ENCODE assay signal across 2 cellular contexts in the genomic region with DNA sequence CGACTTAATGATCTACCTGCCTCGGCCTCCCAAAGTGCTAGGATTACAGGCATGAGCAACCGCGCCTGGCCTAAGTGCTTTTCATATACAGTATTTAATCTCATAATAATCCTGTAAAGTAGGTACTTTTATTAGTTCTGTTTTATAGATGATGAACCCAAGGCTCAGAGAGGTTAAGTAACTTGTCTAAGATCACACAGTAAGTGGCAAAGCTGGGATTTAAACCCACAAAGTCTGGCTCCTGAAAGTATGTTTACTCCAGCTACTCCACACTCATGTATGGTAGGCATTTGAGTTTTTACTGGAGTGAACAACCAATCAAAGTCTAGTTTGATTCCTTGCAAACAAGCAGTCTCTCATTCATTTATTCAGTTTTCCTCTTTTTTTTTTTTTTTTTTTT.
TF ChIP-seq lines count a peak whose summit lies in the region.

No MANE protein-coding gene starts in this region.

TF ChIP-seq in HepG2, 621 proteins besides CTCF, POLR2A, EP300 and RAD21:
- TF ChIP-seq ZNF768 (CRISPR knock-in tag; IDR thresholded peaks at IDR 0.05) (peak; percentile 72; the same call in 1 of the 2 replicates), SALL1 (CRISPR knock-in tag; IDR thresholded peaks at IDR 0.05) (no peak)

TF ChIP-seq in K562, 482 proteins besides CTCF, POLR2A, EP300 and RAD21:
- TF ChIP-seq ZNF561 (CRISPR knock-in tag; conservative IDR thresholded peaks at IDR 0.05) (no peak), ZNF224 (CRISPR knock-in tag; IDR thresholded peaks at IDR 0.05) (no peak), HNRNPLL (IDR thresholded peaks at IDR 0.05; ENCODE audit: low read depth, low read length, poor library complexity, severe bottlenecking) (no peak), NFE2L1 (tag; IDR thresholded peaks at IDR 0.05; ENCODE audit: borderline replicate concordance, low read depth) (no peak), SMARCA5 (IDR thresholded peaks at IDR 0.05) (0 out of 2 replicates have a peak, but pooled peaks have one; percentile 63), RBM25 (IDR thresholded peaks at IDR 0.05; ENCODE audit: low read depth, low read length, severe bottlenecking) (peak; percentile 97), ERF (CRISPR knock-in tag; IDR thresholded peaks at IDR 0.05) (no peak), PHF20 (IDR thresholded peaks at IDR 0.05; ENCODE audit: partially characterized antibody) (no peak), ZFP36 (IDR thresholded peaks at IDR 0.05; ENCODE audit: low read depth, low read length, partially characterized antibody) (peak; percentile 77), BCOR (IDR thresholded peaks at IDR 0.05) (peak; percentile 94), KDM1A (IDR thresholded peaks at IDR 0.05) (peak; percentile 64 to 67), HDAC2 (IDR thresholded peaks at IDR 0.05) (peak; percentile 27; the same call in 1 of the 2 replicates), KLF10 (CRISPR knock-in tag; IDR thresholded peaks at IDR 0.05) (no peak), RBM14 (IDR thresholded peaks at IDR 0.05; ENCODE audit: borderline replicate concordance, insufficient read depth, low read depth, low read length) (no peak), ADNP (tag; IDR thresholded peaks at IDR 0.05) (0 out of 2 replicates have a peak, but pooled peaks have one; percentile 31), TAF1 (IDR thresholded peaks at IDR 0.05; ENCODE audit: control insufficient read depth, extremely low read depth, insufficient read depth, low read length, severe bottlenecking) (no peak)
- TF ChIP-seq, protein P1, sequence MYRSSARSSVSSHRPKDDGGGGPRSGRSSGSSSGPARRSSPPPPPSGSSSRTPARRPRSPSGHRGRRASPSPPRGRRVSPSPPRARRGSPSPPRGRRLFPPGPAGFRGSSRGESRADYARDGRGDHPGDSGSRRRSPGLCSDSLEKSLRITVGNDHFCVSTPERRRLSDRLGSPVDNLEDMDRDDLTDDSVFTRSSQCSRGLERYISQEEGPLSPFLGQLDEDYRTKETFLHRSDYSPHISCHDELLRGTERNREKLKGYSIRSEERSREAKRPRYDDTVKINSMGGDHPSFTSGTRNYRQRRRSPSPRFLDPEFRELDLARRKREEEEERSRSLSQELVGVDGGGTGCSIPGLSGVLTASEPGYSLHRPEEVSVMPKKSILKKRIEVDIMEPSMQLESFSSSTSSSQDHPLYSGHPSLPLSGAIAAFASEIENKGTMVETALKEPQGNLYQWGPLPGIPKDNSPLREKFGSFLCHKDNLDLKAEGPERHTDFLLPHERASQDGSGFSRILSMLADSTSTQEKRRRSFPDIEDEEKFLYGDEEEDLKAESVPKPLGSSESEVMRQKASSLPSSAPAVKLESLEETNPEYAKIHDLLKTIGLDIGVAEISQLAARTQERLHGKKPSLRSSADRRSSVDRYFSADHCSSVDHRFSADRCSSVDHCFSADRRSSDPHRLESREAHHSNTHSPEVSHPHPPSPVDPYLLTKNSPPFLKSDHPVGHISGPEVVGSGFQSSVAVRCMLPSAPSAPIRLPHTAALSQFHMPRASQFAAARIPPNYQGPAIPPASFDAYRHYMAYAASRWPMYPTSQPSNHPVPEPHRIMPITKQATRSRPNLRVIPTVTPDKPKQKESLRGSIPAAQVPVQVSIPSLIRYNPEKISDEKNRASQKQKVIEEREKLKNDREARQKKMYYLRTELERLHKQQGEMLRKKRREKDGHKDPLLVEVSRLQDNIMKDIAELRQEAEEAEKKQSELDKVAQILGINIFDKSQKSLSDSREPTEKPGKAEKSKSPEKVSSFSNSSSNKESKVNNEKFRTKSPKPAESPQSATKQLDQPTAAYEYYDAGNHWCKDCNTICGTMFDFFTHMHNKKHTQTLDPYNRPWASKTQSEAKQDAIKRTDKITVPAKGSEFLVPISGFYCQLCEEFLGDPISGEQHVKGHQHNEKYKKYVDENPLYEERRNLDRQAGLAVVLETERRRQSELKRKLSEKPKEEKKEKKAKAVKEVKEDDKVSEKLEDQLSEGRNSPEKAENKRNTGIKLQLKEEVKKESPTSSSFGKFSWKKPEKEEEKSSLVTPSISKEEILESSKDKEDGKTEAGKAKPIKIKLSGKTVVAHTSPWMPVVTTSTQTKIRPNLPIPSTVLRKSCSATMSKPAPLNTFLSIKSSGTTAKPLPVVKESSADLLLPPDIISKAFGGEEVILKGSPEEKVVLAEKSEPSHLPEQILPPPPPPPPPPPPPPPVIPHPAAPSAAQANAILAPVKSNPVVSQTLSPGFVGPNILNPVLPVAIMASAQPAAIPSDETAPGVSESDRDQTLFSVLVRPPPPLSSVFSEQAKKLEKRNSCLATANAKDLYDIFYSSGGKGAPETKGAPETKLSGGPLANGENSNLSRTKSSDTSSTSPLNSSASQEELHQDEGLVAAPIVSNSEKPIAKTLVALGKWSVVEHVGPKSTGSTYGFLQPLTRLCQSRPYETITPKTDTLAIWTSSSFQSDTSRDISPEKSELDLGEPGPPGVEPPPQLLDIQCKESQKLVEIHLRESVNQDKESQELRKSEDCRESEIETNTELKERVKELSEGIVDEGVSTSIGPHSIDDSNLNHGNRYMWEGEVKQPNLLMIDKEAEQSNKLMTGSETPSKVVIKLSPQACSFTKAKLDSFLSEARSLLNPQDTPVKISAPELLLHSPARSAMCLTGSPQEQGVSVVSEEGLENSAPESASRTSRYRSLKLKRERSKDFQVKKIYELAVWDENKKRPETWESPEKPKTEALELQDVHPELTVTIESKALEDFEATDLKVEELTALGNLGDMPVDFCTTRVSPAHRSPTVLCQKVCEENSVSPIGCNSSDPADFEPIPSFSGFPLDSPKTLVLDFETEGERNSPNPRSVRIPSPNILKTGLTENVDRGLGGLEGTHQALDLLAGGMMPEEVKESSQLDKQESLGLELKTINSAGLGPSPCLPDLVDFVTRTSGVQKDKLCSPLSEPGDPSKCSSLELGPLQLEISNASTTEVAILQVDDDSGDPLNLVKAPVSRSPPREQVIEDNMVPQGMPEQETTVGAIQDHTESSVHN (IDR thresholded peaks at IDR 0.05; ENCODE audit: borderline replicate concordance in 1 of 2, low read depth in 1 of 2), result no peak
- TF ChIP-seq, protein P2, sequence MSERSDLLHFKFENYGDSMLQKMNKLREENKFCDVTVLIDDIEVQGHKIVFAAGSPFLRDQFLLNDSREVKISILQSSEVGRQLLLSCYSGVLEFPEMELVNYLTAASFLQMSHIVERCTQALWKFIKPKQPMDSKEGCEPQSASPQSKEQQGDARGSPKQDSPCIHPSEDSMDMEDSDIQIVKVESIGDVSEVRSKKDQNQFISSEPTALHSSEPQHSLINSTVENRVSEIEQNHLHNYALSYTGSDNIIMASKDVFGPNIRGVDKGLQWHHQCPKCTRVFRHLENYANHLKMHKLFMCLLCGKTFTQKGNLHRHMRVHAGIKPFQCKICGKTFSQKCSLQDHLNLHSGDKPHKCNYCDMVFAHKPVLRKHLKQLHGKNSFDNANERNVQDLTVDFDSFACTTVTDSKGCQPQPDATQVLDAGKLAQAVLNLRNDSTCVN (CRISPR knock-in tag; IDR thresholded peaks at IDR 0.05), result no peak
- TF ChIP-seq, protein P3, sequence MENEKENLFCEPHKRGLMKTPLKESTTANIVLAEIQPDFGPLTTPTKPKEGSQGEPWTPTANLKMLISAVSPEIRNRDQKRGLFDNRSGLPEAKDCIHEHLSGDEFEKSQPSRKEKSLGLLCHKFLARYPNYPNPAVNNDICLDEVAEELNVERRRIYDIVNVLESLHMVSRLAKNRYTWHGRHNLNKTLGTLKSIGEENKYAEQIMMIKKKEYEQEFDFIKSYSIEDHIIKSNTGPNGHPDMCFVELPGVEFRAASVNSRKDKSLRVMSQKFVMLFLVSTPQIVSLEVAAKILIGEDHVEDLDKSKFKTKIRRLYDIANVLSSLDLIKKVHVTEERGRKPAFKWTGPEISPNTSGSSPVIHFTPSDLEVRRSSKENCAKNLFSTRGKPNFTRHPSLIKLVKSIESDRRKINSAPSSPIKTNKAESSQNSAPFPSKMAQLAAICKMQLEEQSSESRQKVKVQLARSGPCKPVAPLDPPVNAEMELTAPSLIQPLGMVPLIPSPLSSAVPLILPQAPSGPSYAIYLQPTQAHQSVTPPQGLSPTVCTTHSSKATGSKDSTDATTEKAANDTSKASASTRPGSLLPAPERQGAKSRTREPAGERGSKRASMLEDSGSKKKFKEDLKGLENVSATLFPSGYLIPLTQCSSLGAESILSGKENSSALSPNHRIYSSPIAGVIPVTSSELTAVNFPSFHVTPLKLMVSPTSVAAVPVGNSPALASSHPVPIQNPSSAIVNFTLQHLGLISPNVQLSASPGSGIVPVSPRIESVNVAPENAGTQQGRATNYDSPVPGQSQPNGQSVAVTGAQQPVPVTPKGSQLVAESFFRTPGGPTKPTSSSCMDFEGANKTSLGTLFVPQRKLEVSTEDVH (IDR thresholded peaks at IDR 0.05; ENCODE audit: low read depth, partially characterized antibody), result no peak
- TF ChIP-seq, protein P4, sequence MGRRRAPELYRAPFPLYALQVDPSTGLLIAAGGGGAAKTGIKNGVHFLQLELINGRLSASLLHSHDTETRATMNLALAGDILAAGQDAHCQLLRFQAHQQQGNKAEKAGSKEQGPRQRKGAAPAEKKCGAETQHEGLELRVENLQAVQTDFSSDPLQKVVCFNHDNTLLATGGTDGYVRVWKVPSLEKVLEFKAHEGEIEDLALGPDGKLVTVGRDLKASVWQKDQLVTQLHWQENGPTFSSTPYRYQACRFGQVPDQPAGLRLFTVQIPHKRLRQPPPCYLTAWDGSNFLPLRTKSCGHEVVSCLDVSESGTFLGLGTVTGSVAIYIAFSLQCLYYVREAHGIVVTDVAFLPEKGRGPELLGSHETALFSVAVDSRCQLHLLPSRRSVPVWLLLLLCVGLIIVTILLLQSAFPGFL (CRISPR knock-in tag; IDR thresholded peaks at IDR 0.05), result no peak
- TF ChIP-seq, protein P5, sequence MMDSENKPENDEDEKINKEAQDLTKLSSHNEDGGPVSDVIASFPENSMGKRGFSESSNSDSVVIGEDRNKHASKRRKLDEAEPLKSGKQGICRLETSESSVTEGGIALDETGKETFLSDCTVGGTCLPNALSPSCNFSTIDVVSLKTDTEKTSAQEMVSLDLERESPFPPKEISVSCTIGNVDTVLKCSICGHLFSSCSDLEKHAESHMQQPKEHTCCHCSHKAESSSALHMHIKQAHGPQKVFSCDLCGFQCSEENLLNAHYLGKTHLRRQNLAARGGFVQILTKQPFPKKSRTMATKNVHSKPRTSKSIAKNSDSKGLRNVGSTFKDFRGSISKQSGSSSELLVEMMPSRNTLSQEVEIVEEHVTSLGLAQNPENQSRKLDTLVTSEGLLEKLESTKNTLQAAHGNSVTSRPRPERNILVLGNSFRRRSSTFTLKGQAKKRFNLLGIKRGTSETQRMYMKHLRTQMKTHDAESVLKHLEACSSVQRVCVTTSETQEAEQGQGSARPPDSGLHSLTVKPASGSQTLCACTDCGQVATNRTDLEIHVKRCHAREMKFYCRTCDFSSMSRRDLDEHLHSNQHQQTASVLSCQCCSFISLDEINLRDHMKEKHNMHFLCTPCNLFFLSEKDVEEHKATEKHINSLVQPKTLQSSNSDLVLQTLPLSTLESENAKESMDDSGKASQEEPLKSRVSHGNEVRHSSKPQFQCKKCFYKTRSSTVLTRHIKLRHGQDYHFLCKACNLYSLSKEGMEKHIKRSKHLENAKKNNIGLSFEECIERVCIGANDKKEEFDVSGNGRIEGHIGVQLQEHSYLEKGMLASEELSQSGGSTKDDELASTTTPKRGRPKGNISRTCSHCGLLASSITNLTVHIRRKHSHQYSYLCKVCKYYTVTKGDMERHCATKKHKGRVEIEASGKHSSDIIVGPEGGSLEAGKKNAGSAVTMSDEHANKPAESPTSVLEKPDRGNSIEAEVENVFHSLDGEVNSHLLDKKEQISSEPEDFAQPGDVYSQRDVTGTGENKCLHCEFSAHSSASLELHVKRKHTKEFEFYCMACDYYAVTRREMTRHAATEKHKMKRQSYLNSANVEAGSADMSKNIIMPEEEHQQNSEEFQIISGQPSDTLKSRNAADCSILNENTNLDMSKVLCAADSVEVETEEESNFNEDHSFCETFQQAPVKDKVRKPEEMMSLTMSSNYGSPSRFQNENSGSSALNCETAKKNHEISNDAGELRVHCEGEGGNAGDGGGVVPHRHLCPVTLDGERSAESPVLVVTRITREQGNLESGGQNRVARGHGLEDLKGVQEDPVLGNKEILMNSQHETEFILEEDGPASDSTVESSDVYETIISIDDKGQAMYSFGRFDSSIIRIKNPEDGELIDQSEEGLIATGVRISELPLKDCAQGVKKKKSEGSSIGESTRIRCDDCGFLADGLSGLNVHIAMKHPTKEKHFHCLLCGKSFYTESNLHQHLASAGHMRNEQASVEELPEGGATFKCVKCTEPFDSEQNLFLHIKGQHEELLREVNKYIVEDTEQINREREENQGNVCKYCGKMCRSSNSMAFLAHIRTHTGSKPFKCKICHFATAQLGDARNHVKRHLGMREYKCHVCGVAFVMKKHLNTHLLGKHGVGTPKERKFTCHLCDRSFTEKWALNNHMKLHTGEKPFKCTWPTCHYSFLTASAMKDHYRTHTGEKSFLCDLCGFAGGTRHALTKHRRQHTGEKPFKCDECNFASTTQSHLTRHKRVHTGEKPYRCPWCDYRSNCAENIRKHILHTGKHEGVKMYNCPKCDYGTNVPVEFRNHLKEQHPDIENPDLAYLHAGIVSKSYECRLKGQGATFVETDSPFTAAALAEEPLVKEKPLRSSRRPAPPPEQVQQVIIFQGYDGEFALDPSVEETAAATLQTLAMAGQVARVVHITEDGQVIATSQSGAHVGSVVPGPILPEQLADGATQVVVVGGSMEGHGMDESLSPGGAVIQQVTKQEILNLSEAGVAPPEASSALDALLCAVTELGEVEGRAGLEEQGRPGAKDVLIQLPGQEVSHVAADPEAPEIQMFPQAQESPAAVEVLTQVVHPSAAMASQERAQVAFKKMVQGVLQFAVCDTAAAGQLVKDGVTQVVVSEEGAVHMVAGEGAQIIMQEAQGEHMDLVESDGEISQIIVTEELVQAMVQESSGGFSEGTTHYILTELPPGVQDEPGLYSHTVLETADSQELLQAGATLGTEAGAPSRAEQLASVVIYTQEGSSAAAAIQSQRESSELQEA (IDR thresholded peaks at IDR 0.05; ENCODE audit: low read depth), result no peak
TF ChIP-seq in K562: peak in this region for 7.
